In genomic region chr5:126007841-126008240, GRCh38 we compare ENCODE assay signal across 27 cellular contexts.
DNase-seq lines count a peak whose midpoint lies in the region; ATAC-seq and TF ChIP-seq lines count a peak whose summit lies in the region.
"Had no signal": no experiment of that assay in that cellular context is flagged by ENCODE, and none has a peak within 500 bp of the region (broad histone marks: within the 10 kb centered on the region; RNA-seq: fewer than 3 reads in every experiment).

No MANE protein-coding gene starts in this region.

- H3K36me3 Mint-ChIP-seq in activated T-cell treated with anti-CD3 and anti-CD28 coated beads, Interleukin-2, amount 50 U/mL, for 4 hours (ENCODE audit: insufficient read depth), result no peaks in the 10 kb centered on the region
- H3K36me3 Mint-ChIP-seq: activated naive CD4-positive, alpha-beta T cell treated with anti-CD3 and anti-CD28 coated beads, Interleukin-2, amount 10 ng/mL, durations not matched to agents 7 days and 5 days; CD14-positive monocyte; naive thymus-derived CD4-positive, alpha-beta T cell; stimulated activated memory B cell treated with anti-CD40 and anti-IgM and Interleukin-4, amounts not matched to agents 10 μg/mL and 1 μg/mL and 100 μg/mL, for 72 hours; WTC11 had no signal

- H3K4me3 ChIP-seq in astrocyte of the spinal cord (ENCODE audit: low read depth, low read length), result no peak overlapping the region
- H3K4me3 ChIP-seq in fibroblast of pulmonary artery (replicated peaks; ENCODE audit: low read depth, low read length), result no peak overlapping the region
- no peak overlapping the region for H3K4me3 ChIP-seq in smooth muscle cell
- H3K4me3 ChIP-seq: esophagus squamous epithelium, uterus had no signal

- TF ChIP-seq CTCF in astrocyte of the spinal cord (IDR thresholded peaks at IDR 0.05; ENCODE audit: low read depth, low read length), result no peak
- TF ChIP-seq CTCF in fibroblast of pulmonary artery (IDR thresholded peaks at IDR 0.05; ENCODE audit: low read length, missing control alignments), result no peak
- no peak for TF ChIP-seq CTCF in smooth muscle cell (IDR thresholded peaks at IDR 0.05; ENCODE audit: borderline replicate concordance, insufficient read depth, poor library complexity, severe bottlenecking)

- ATAC-seq in activated T-cell treated with anti-CD3 and anti-CD28 coated beads, Interleukin-2, amount 50 U/mL, for 4 hours, result no peak
- ATAC-seq: HCT116; HepG2; naive thymus-derived CD4-positive, alpha-beta T cell; stimulated activated memory B cell treated with anti-CD40 and anti-IgM and Interleukin-4, amounts not matched to agents 10 μg/mL and 1 μg/mL and 100 μg/mL, for 72 hours; WTC11 had no signal

- H3K9me3 ChIP-seq in smooth muscle cell (replicated peaks; ENCODE audit: low read depth), result no peaks in the 10 kb centered on the region
- H3K9me3 ChIP-seq: esophagus squamous epithelium, uterus had no signal

- no peaks in the 10 kb centered on the region for H4K20me1 ChIP-seq in smooth muscle cell (ENCODE audit: low read depth)

- no peaks in the 10 kb centered on the region for H3K27me3 Mint-ChIP-seq in activated T-cell treated with anti-CD3 and anti-CD28 coated beads, Interleukin-2, amount 50 U/mL, for 4 hours (ENCODE audit: low read depth)
- H3K27me3 Mint-ChIP-seq: activated naive CD4-positive, alpha-beta T cell treated with anti-CD3 and anti-CD28 coated beads, Interleukin-2, amount 10 ng/mL, durations not matched to agents 7 days and 5 days; naive thymus-derived CD4-positive, alpha-beta T cell; stimulated activated memory B cell treated with anti-CD40 and anti-IgM and Interleukin-4, amounts not matched to agents 10 μg/mL and 1 μg/mL and 100 μg/mL, for 72 hours had no signal

- no peaks in the 10 kb centered on the region for H3K36me3 ChIP-seq in smooth muscle cell (ENCODE audit: low read depth)
- H3K36me3 ChIP-seq: esophagus squamous epithelium, uterus had no signal

- no peaks in the 10 kb centered on the region for H3K27me3 ChIP-seq in smooth muscle cell (ENCODE audit: low read depth)
- H3K27me3 ChIP-seq: esophagus squamous epithelium, uterus had no signal

- no peak overlapping the region for H3K27ac ChIP-seq in smooth muscle cell (ENCODE audit: low read depth)
- H3K27ac ChIP-seq: esophagus squamous epithelium, uterus had no signal

- H3F3A ChIP-seq in smooth muscle cell (ENCODE audit: low read depth), result peaks cover 10% of the 10 kb centered on the region

- no peak overlapping the region for H3K9ac ChIP-seq in smooth muscle cell (ENCODE audit: low read depth)

- in situ Hi-C loops in astrocyte of the spinal cord (cut with HindIII; ENCODE audit: low sequenced_read_pairs), result no loop called here

- peak overlapping the region; percentile 7 for H3K4me2 ChIP-seq in smooth muscle cell

- H3K4me1 ChIP-seq in smooth muscle cell (ENCODE audit: low read depth), result peaks cover 2% of the 10 kb centered on the region

- H2AFZ ChIP-seq in smooth muscle cell (ENCODE audit: low read depth), result no peak overlapping the region

- 54% methylated on average over 1 of the region's 1 CpG for WGBS in smooth muscle cell (ENCODE audit: low lambda C conversion rate)

- no peaks in the 10 kb centered on the region for H3K79me2 ChIP-seq in smooth muscle cell (ENCODE audit: low read depth)

- H3K4me3 Mint-ChIP-seq in activated T-cell treated with anti-CD3 and anti-CD28 coated beads, Interleukin-2, amount 50 U/mL, for 4 hours, result no peak overlapping the region
- H3K4me3 Mint-ChIP-seq: activated naive CD4-positive, alpha-beta T cell treated with anti-CD3 and anti-CD28 coated beads, Interleukin-2, amount 10 ng/mL, durations not matched to agents 7 days and 5 days; activated T-helper 1 cell treated with anti-CD3 and anti-CD28 coated beads, Interleukin-12 subunit alpha, Interleukin-12 subunit beta, Interleukin-2, Interleukin-4 antibody, amounts not matched to agents 30 ng/mL and 10 ng/mL and 1 ng/mL, durations not matched to agents 14 hours and 24 hours and 36 hours; CD14-positive monocyte; endodermal cell; naive thymus-derived CD4-positive, alpha-beta T cell; stimulated activated memory B cell treated with anti-CD40 and anti-IgM and Interleukin-4, amounts not matched to agents 10 μg/mL and 1 μg/mL and 100 μg/mL, for 72 hours; T-helper 2 cell treated with Interferon-gamma antibody and Interleukin-4, amounts not matched to agents 5 μg/mL and 100 μg/mL, for 36 hours; WTC11 had no signal

- peaks cover 7% of the 10 kb centered on the region for H3K9me3 Mint-ChIP-seq in activated T-cell treated with anti-CD3 and anti-CD28 coated beads, Interleukin-2, amount 50 U/mL, for 4 hours
- H3K9me3 Mint-ChIP-seq: activated T-helper 1 cell treated with anti-CD3 and anti-CD28 coated beads, Interleukin-12 subunit alpha, Interleukin-12 subunit beta, Interleukin-2, Interleukin-4 antibody, amounts not matched to agents 30 ng/mL and 10 ng/mL and 1 ng/mL, durations not matched to agents 14 hours and 24 hours and 36 hours; endodermal cell; stimulated activated memory B cell treated with anti-CD40 and anti-IgM and Interleukin-4, amounts not matched to agents 10 μg/mL and 1 μg/mL and 100 μg/mL, for 72 hours; T-helper 2 cell treated with Interferon-gamma antibody and Interleukin-4, amounts not matched to agents 5 μg/mL and 100 μg/mL, for 36 hours; WTC11 had no signal

- peak; percentile 55 for DNase-seq in LHCN-M2 (ENCODE audit: low read depth)
- peak; percentile 63 for DNase-seq in astrocyte of the spinal cord (ENCODE audit: low read depth, low spot score)
- DNase-seq in fibroblast of pulmonary artery (ENCODE audit: low read depth), result peak; percentile 20
- DNase-seq in smooth muscle cell (lab: John Stamatoyannopoulos, UW; ENCODE audit: unreplicated experiment), result no peak
- DNase-seq in UCSD-AML1 (lab: John Stamatoyannopoulos, UW; ENCODE audit: unreplicated experiment), result no peak
- no peak for DNase-seq in nucleus accumbens (lab: John Stamatoyannopoulos, UW)
- DNase-seq in activated T-cell treated with anti-CD3 and anti-CD28 coated beads, Interleukin-2, amount 50 U/mL, for 4 hours, result no peak
- DNase-seq: activated CD4-positive, alpha-beta T cell treated with anti-CD3 and anti-CD28 coated beads, Interleukin-2, amount 50 U/mL, for 1 hour; activated naive CD4-positive, alpha-beta T cell treated with anti-CD3 and anti-CD28 coated beads, Interleukin-2, amount 10 ng/mL, durations not matched to agents 7 days and 5 days; aorta; endodermal cell; esophagus squamous epithelium; head of caudate nucleus; naive thymus-derived CD4-positive, alpha-beta T cell; NCI-H1048; NCI-H2029; NCI-H226; occipital lobe; stimulated activated CD4-positive, alpha-beta T cell treated with anti-CD3 and anti-CD28 coated beads, Interleukin-4, amount 100 ng/mL, for 1 hour; uterus had no signal

- no peaks in the 10 kb centered on the region for H3K4me1 Mint-ChIP-seq in activated T-cell treated with anti-CD3 and anti-CD28 coated beads, Interleukin-2, amount 50 U/mL, for 4 hours (ENCODE audit: low read depth)
- H3K4me1 Mint-ChIP-seq: activated naive CD4-positive, alpha-beta T cell treated with anti-CD3 and anti-CD28 coated beads, Interleukin-2, amount 10 ng/mL, durations not matched to agents 7 days and 5 days; CD14-positive monocyte; naive thymus-derived CD4-positive, alpha-beta T cell; stimulated activated memory B cell treated with anti-CD40 and anti-IgM and Interleukin-4, amounts not matched to agents 10 μg/mL and 1 μg/mL and 100 μg/mL, for 72 hours had no signal

Comparison
In these comparisons a context has a peak if more than half of its experiments do, and no peak if none do; other contexts are left out.
1. DNase-seq: peak in LHCN-M2 (single experiment), astrocyte of the spinal cord (single experiment) and fibroblast of pulmonary artery (single experiment); none in smooth muscle cell (single experiment), UCSD-AML1 (single experiment), nucleus accumbens (0 of 56) and activated T-cell treated with anti-CD3 and anti-CD28 coated beads, Interleukin-2, amount 50 U/mL, for 4 hours (single experiment).